7 cellular contexts compared by ENCODE assay signal in genomic region chr11:67303132-67303988, GRCh38. TPM values are rescaled to one million over a fixed set of nuclear protein-coding genes. Genes with fewer than 3 reads are reported as not detected.
DNase-seq lines count a peak whose midpoint lies in the region; ATAC-seq and TF ChIP-seq lines count a peak whose summit lies in the region.

Gene SSH3 (plus strand): TSS chr11:67303530. CDS start chr11:67303626, 96 bp downstream.

- peaks cover 16% of the 10 kb centered on the region for H3K36me3 Mint-ChIP-seq in activated CD4-positive, alpha-beta memory T cell treated with anti-CD3 and anti-CD28 coated beads for 36 hours
- peaks cover 7% of the 10 kb centered on the region for H3K36me3 Mint-ChIP-seq in stimulated activated naive CD8-positive, alpha-beta T cell treated with anti-CD3 and anti-CD28 coated beads, Interleukin-15, Interleukin-2, amounts not matched to agents 100 ng/mL and 50 ng/mL, for 24 hours (ENCODE audit: low read depth)

- no peak for ATAC-seq in HG02884 (IDR thresholded peaks at IDR 0.05; ENCODE audit: unreplicated experiment)

- H3K27me3 ChIP-seq in endocrine pancreas (ENCODE audit: control insufficient read depth, insufficient read depth, low read length) = no peaks in the 10 kb centered on the region

- TF ChIP-seq CTCF in lower leg skin (IDR thresholded peaks at IDR 0.05) = no peak

- DNase-seq in G401 (ENCODE audit: low spot score) (peak; percentile 84), NCI-H1417 treated with DMSO at 0.1 percent for 48 hours (lab: John Stamatoyannopoulos, UW) (peak; percentile 19), lower leg skin (ENCODE audit: low spot score in 2 of 2) (peak in 1 of 2 donors; percentile 96)
- DNase-seq in activated CD4-positive, alpha-beta memory T cell treated with anti-CD3 and anti-CD28 coated beads for 36 hours = peak; percentile 62

- peak within 1 kb of the TSS; percentile 70 for H3K4me3 Mint-ChIP-seq in activated CD4-positive, alpha-beta memory T cell treated with anti-CD3 and anti-CD28 coated beads for 36 hours
- peak within 1 kb of the TSS; percentile 23 for H3K4me3 Mint-ChIP-seq in stimulated activated naive CD8-positive, alpha-beta T cell treated with anti-CD3 and anti-CD28 coated beads, Interleukin-15, Interleukin-2, amounts not matched to agents 100 ng/mL and 50 ng/mL, for 24 hours

- no peaks in the 10 kb centered on the region for H3K27me3 Mint-ChIP-seq in activated CD4-positive, alpha-beta memory T cell treated with anti-CD3 and anti-CD28 coated beads for 36 hours
- no peaks in the 10 kb centered on the region for H3K27me3 Mint-ChIP-seq in stimulated activated naive CD8-positive, alpha-beta T cell treated with anti-CD3 and anti-CD28 coated beads, Interleukin-15, Interleukin-2, amounts not matched to agents 100 ng/mL and 50 ng/mL, for 24 hours

- CTCF ChIA-PET in activated CD4-positive, alpha-beta memory T cell treated with anti-CD3 and anti-CD28 coated beads for 36 hours (lab: Charles Lee) = interaction anchor here (1.0 to 3.1 kb wide), 7 partner anchors 12 to 79 kb away, joined by 3 to 15 read pairs (median 5); partner anchors contain the start of gene ANKRD13D

- no peaks in the 10 kb centered on the region for H3K9me3 Mint-ChIP-seq in activated CD4-positive, alpha-beta memory T cell treated with anti-CD3 and anti-CD28 coated beads for 36 hours
- H3K9me3 Mint-ChIP-seq in stimulated activated naive CD8-positive, alpha-beta T cell treated with anti-CD3 and anti-CD28 coated beads, Interleukin-15, Interleukin-2, amounts not matched to agents 100 ng/mL and 50 ng/mL, for 24 hours = no peaks in the 10 kb centered on the region

- POLR2A ChIA-PET in activated CD4-positive, alpha-beta memory T cell treated with anti-CD3 and anti-CD28 coated beads for 36 hours (lab: Charles Lee) = interaction anchor here (0.5 to 2.2 kb wide), 8 partner anchors 10 to 170 kb away, joined by 3 to 13 read pairs (median 6); partner anchors contain the start of gene ANKRD13D

- H3K36me3 ChIP-seq in endocrine pancreas (ENCODE audit: control insufficient read depth, insufficient read depth, low read length) = no peaks in the 10 kb centered on the region

- H3K9ac ChIP-seq in endocrine pancreas (ENCODE audit: control insufficient read depth, insufficient read depth, low read length) = peak within 1 kb of the TSS; percentile 80

- no peaks in the 10 kb centered on the region for H3K4me1 ChIP-seq in endocrine pancreas (ENCODE audit: control insufficient read depth, insufficient read depth, low read length)

- 0% methylated on average over 10 to 34 of the region's 83 CpGs for WGBS in lower leg skin, 2 donors

- intact Hi-C loops in activated CD4-positive, alpha-beta memory T cell treated with anti-CD3 and anti-CD28 coated beads for 36 hours (cut with micrococcal nuclease) = no loop called here
- intact Hi-C loops in lower leg skin (cut with DNase I; ENCODE audit: low total_unique reads) = no loop called here

- H3K4me3 ChIP-seq in endocrine pancreas (ENCODE audit: control insufficient read depth, insufficient read depth, low read length) = no peak within 1 kb of the TSS
- H3K4me3 ChIP-seq in lower leg skin (ENCODE audit: low read depth, poor library complexity, severe bottlenecking) = peak within 1 kb of the TSS; percentile 58

- in situ Hi-C loops in G401 (cut with HindIII; ENCODE audit: low sequenced_read_pairs) = no loop called here

- peaks cover 12% of the 10 kb centered on the region for H3K4me1 Mint-ChIP-seq in activated CD4-positive, alpha-beta memory T cell treated with anti-CD3 and anti-CD28 coated beads for 36 hours (ENCODE audit: low read depth)
- peaks cover 7% of the 10 kb centered on the region for H3K4me1 Mint-ChIP-seq in stimulated activated naive CD8-positive, alpha-beta T cell treated with anti-CD3 and anti-CD28 coated beads, Interleukin-15, Interleukin-2, amounts not matched to agents 100 ng/mL and 50 ng/mL, for 24 hours (ENCODE audit: low read depth)

- TF ChIP-seq POLR2A in lower leg skin (IDR thresholded peaks at IDR 0.05) = no peak

- no peak within 1 kb of the TSS for H3K27ac Mint-ChIP-seq in activated CD4-positive, alpha-beta memory T cell treated with anti-CD3 and anti-CD28 coated beads for 36 hours
- no peak within 1 kb of the TSS for H3K27ac Mint-ChIP-seq in stimulated activated naive CD8-positive, alpha-beta T cell treated with anti-CD3 and anti-CD28 coated beads, Interleukin-15, Interleukin-2, amounts not matched to agents 100 ng/mL and 50 ng/mL, for 24 hours

- H3K9me3 ChIP-seq in endocrine pancreas (ENCODE audit: control insufficient read depth, low read length) = no peaks in the 10 kb centered on the region

RNA-seq across cellular contexts. Expression of gene SSH3, which starts in this region (rescaled TPM):
- 1.5 and 1.8 TPM in 2 replicates for total RNA-seq in G401 (2014; rRNA removed; shearing (Covaris generic))
- 10 to 100 TPM; 14.9 to 19.4 TPM for total RNA-seq in activated CD4-positive, alpha-beta memory T cell treated with anti-CD3 and anti-CD28 coated beads for 36 hours
- 10 to 100 TPM; 58.6 to 71.0 (median 62.0) TPM for total RNA-seq in lower leg skin
